ENCODE assay signal across 18 cellular contexts in the genomic region with DNA sequence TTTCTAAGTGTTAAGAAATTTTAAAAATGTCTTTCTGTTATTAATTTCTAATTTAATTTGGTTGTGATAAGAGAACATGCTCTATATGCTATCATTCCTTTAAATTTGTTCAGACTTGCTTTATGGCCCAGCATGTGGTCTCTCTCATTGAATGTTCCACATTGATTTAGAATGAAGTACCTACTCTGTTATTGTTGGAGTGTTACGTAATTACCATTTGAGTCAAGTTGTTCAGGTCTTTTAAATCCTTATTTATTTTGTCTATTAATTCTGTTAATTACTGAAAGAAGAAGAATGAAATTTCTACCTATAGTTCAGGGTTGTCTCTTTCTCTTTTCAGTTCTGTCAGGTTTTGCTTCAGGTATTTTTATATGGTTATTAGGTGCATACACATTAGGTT. TPM values are rescaled to one million over a fixed set of nuclear protein-coding genes. Genes with fewer than 3 reads are reported as not detected.
DNase-seq lines count a peak whose midpoint lies in the region; ATAC-seq, FAIRE-seq and TF ChIP-seq lines count a peak whose summit lies in the region.
"Had no signal": no experiment of that assay in that cellular context is flagged by ENCODE, and none has a peak within 500 bp of the region (broad histone marks: within the 10 kb centered on the region; RNA-seq: fewer than 3 reads in every experiment).

No MANE protein-coding gene starts in this region.

- H3K4me3 ChIP-seq in bronchial epithelial cell (ENCODE audit: low read depth, low read length), result no peak overlapping the region

- DNase-seq in NCI-H1417 (lab: John Stamatoyannopoulos, UW) (peak; percentile 38 to 87 (median 43)), NCI-H1417 treated with DMSO at 0.1 percent for 48 hours (lab: John Stamatoyannopoulos, UW) (no peak), DMS153 treated with DMSO at 0.1 percent for 48 hours (lab: John Stamatoyannopoulos, UW; ENCODE audit: unreplicated experiment) (peak; percentile 13), NCI-H146 (lab: John Stamatoyannopoulos, UW) (peak; percentile 56), bronchial epithelial cell (ENCODE audit: low read depth) (peak; percentile 11), dermis blood vessel endothelial cell (no peak)
- DNase-seq in effector CD8-positive, alpha-beta T cell (lab: John Stamatoyannopoulos, UW), result no peak
- DNase-seq: DMS 273 treated with DMSO at 0.1 percent for 48 hours, Kasumi-1, NCI-H2029, NCI-H526, SW 1271, T-helper 2 cell had no signal

- H3K36me3 ChIP-seq in bronchial epithelial cell (ENCODE audit: control insufficient read depth, insufficient read depth, low read length), result no peaks in the 10 kb centered on the region

- no peak for ATAC-seq in HG02588 (IDR thresholded peaks at IDR 0.05; ENCODE audit: unreplicated experiment)
- ATAC-seq: Right ventricle myocardium inferior had no signal

- H3K27me3 ChIP-seq in bronchial epithelial cell (ENCODE audit: control insufficient read depth, insufficient read depth, low read length), result no peaks in the 10 kb centered on the region

- TF ChIP-seq CTCF in bronchial epithelial cell (IDR thresholded peaks at IDR 0.05; ENCODE audit: insufficient read depth, low read length, severe bottlenecking), result no peak

- no peak for FAIRE-seq in bronchial epithelial cell (lab: Jason Lieb, UNC)
- FAIRE-seq: GM12892, GM18507, RCC 7860 had no signal

RNA-seq across cellular contexts. Expression of a gene that starts 57.0 kb away (rescaled TPM):
- total RNA-seq in bronchial epithelial cell (26.9 and 31.6 TPM in 2 replicates), dermis blood vessel endothelial cell (11.7 and 16.2 TPM in 2 replicates)

Comparison
In these comparisons a context has a peak if more than half of its experiments do, and no peak if none do; other contexts are left out.
1. DNase-seq: peak in NCI-H1417 (3 of 3), DMS153 treated with DMSO at 0.1 percent for 48 hours (single experiment), NCI-H146 (single experiment) and bronchial epithelial cell (single experiment); none in NCI-H1417 treated with DMSO at 0.1 percent for 48 hours (single experiment), dermis blood vessel endothelial cell (single experiment) and effector CD8-positive, alpha-beta T cell (single experiment).